In the genomic region with DNA sequence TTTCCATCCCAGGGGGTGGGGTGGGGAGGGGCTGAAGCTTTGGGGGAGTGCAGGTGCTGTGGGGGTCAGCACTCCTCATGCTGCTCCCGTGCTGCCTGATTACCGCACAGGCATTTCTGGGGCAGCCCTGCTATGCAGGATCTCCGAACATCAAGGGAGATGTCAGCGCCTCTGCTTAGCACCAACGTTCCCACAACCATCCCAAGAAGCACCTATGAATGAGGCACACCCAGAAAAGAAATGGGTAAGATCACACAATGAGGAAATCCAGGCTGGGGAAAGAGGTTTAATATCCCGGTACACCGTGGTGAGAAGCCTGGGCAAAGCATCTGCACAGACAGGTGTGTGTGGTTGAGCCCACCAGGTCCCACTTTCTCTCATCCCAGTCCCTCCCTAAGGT, we compare ENCODE assay signal across 18 cellular contexts. TPM values are rescaled to one million over a fixed set of nuclear protein-coding genes. Genes with fewer than 3 reads are reported as not detected.
DNase-seq lines count a peak whose midpoint lies in the region; ATAC-seq and TF ChIP-seq lines count a peak whose summit lies in the region.
"Had no signal": no experiment of that assay in that cellular context is flagged by ENCODE, and none has a peak within 500 bp of the region (broad histone marks: within the 10 kb centered on the region; RNA-seq: fewer than 3 reads in every experiment).

No MANE protein-coding gene starts in this region.

- no peak overlapping the region for H3K27ac ChIP-seq in DND-41 (ENCODE audit: low read length)
- peak overlapping the region; percentile 24 for H3K27ac ChIP-seq in caudate nucleus (ENCODE audit: low read depth, low read length)
- H3K27ac ChIP-seq in parathyroid adenoma = peak overlapping the region; percentile 97

- H3K27ac Mint-ChIP-seq in mesothelial cell of epicardium = no peak overlapping the region
- H3K27ac Mint-ChIP-seq: CD4-positive, alpha-beta T cell; GM23338; IgD-negative memory B cell had no signal

- H3K4me2 ChIP-seq in DND-41 (ENCODE audit: insufficient read depth, low read length) (no peak overlapping the region), parathyroid adenoma (ENCODE audit: low read length) (no peak overlapping the region)
- H3K4me2 ChIP-seq: GM23338 had no signal

- no peaks in the 10 kb centered on the region for H3K27me3 Mint-ChIP-seq in mesothelial cell of epicardium (ENCODE audit: low read depth)
- H3K27me3 Mint-ChIP-seq: CD4-positive, alpha-beta T cell; IgD-negative memory B cell had no signal

- H3K27me3 ChIP-seq in DND-41 (ENCODE audit: insufficient read depth, low read length, poor library complexity) (no peaks in the 10 kb centered on the region), parathyroid adenoma (ENCODE audit: control insufficient read depth, insufficient read depth, low read length) (no peaks in the 10 kb centered on the region)
- H3K27me3 ChIP-seq: BE2C had no signal

- no peak overlapping the region for H3K4me3 ChIP-seq in DND-41 (ENCODE audit: low read depth in 1 of 2, low read length in 2 of 2)
- H3K4me3 ChIP-seq in parathyroid adenoma (ENCODE audit: low read depth, low read length) = no peak overlapping the region
- H3K4me3 ChIP-seq: GM23338 had no signal

- 0 out of 3 replicates have a peak, but pooled peaks have one; percentile 5 for ATAC-seq in DND-41 (ENCODE audit: insufficient read depth, low read depth)
- ATAC-seq: GM23338, HepG2 had no signal

- peaks cover 17% of the 10 kb centered on the region for H3K4me1 Mint-ChIP-seq in mesothelial cell of epicardium

- H4K20me1 ChIP-seq in DND-41 (ENCODE audit: insufficient read depth, low read length) = no peaks in the 10 kb centered on the region; the same call in 1 of the 2 replicates

- DNase-seq in DND-41 (no peak), caudate nucleus (lab: John Stamatoyannopoulos, UW) (no peak), medulla oblongata (ENCODE audit: extremely low spot score) (no peak), mesothelial cell of epicardium (ENCODE audit: low spot score in 2 of 2, unreplicated experiment in 2 of 2) (no peak)
- DNase-seq in activated CD4-positive, alpha-beta T cell treated with anti-CD3 and anti-CD28 coated beads for 48 hours = no peak
- DNase-seq: ACHN; BE2C; C1 segment of cervical spinal cord; Caco-2; CD4-positive, alpha-beta T cell; DMS79; GF-D8; H9 had no signal

- no peak overlapping the region for H3K4me3 Mint-ChIP-seq in mesothelial cell of epicardium
- H3K4me3 Mint-ChIP-seq: CD4-positive, alpha-beta T cell; GM23338; H9 had no signal

- no peak overlapping the region for H3K9ac ChIP-seq in DND-41 (ENCODE audit: low read depth, low read length)
- peak overlapping the region; percentile 35 for H3K9ac ChIP-seq in parathyroid adenoma

- no peaks in the 10 kb centered on the region for H3K9me3 Mint-ChIP-seq in mesothelial cell of epicardium
- H3K9me3 Mint-ChIP-seq: CD4-positive, alpha-beta T cell; GM23338; H9; IgD-negative memory B cell had no signal

- H2AFZ ChIP-seq in DND-41 (ENCODE audit: low read depth, low read length) (no peak overlapping the region), parathyroid adenoma (no peak overlapping the region)
- H2AFZ ChIP-seq: GM23338 had no signal

- H3K4me1 ChIP-seq in DND-41 (ENCODE audit: insufficient read depth, low read length) (no peaks in the 10 kb centered on the region), parathyroid adenoma (peaks cover 91% of the 10 kb centered on the region)
- H3K4me1 ChIP-seq: BE2C, Caco-2 had no signal

- H3K36me3 Mint-ChIP-seq in mesothelial cell of epicardium = peaks cover 34% of the 10 kb centered on the region

- no peak for TF ChIP-seq CTCF in DND-41 (IDR thresholded peaks at IDR 0.05; ENCODE audit: borderline replicate concordance, extremely low read depth, low read length, poor library complexity, severe bottlenecking)
- no peak for TF ChIP-seq CTCF in parathyroid adenoma (IDR thresholded peaks at IDR 0.05)
- no peak for TF ChIP-seq CTCF in mesothelial cell of epicardium (IDR thresholded peaks at IDR 0.05; ENCODE audit: unreplicated experiment)

- H3K36me3 ChIP-seq in DND-41 (ENCODE audit: insufficient read depth, low read length) (peaks cover 51% of the 10 kb centered on the region), parathyroid adenoma (ENCODE audit: control insufficient read depth, insufficient read depth, low read length) (no peaks in the 10 kb centered on the region)

- H3K9me3 ChIP-seq in DND-41 (ENCODE audit: insufficient read depth, low read length, severe bottlenecking) (no peaks in the 10 kb centered on the region), parathyroid adenoma (ENCODE audit: control insufficient read depth, low read length) (no peaks in the 10 kb centered on the region)
- H3K9me3 ChIP-seq: BE2C, Caco-2 had no signal

- no peaks in the 10 kb centered on the region for H3K79me2 ChIP-seq in DND-41 (ENCODE audit: insufficient read depth, low read length)
- H3K79me2 ChIP-seq in parathyroid adenoma = peaks cover 5% of the 10 kb centered on the region

TF ChIP-seq in PFSK-1, 5 proteins besides CTCF, POLR2A, EP300 and RAD21:
- TF ChIP-seq TAF1 (IDR thresholded peaks at IDR 0.05; ENCODE audit: borderline replicate concordance, insufficient read depth, low read length) = no peak
- no peak for TF ChIP-seq FOXP2 (optimal IDR thresholded peaks at IDR 0.05; ENCODE audit: borderline replicate concordance, extremely low read depth, extremely low read length, insufficient read depth)
- no peak for TF ChIP-seq SIN3A (IDR thresholded peaks at IDR 0.05; ENCODE audit: borderline replicate concordance, insufficient read depth, low read length)
- TF ChIP-seq POLR2AphosphoS5 (IDR thresholded peaks at IDR 0.05; ENCODE audit: low read depth, low read length) = 0 out of 2 replicates have a peak, but pooled peaks have one; percentile 15
- TF ChIP-seq, protein P1, sequence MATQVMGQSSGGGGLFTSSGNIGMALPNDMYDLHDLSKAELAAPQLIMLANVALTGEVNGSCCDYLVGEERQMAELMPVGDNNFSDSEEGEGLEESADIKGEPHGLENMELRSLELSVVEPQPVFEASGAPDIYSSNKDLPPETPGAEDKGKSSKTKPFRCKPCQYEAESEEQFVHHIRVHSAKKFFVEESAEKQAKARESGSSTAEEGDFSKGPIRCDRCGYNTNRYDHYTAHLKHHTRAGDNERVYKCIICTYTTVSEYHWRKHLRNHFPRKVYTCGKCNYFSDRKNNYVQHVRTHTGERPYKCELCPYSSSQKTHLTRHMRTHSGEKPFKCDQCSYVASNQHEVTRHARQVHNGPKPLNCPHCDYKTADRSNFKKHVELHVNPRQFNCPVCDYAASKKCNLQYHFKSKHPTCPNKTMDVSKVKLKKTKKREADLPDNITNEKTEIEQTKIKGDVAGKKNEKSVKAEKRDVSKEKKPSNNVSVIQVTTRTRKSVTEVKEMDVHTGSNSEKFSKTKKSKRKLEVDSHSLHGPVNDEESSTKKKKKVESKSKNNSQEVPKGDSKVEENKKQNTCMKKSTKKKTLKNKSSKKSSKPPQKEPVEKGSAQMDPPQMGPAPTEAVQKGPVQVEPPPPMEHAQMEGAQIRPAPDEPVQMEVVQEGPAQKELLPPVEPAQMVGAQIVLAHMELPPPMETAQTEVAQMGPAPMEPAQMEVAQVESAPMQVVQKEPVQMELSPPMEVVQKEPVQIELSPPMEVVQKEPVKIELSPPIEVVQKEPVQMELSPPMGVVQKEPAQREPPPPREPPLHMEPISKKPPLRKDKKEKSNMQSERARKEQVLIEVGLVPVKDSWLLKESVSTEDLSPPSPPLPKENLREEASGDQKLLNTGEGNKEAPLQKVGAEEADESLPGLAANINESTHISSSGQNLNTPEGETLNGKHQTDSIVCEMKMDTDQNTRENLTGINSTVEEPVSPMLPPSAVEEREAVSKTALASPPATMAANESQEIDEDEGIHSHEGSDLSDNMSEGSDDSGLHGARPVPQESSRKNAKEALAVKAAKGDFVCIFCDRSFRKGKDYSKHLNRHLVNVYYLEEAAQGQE (IDR thresholded peaks at IDR 0.05; ENCODE audit: insufficient read depth in 1 of 2, low read depth in 2 of 2, low read length in 2 of 2) = no peak

RNA-seq across cellular contexts. Expression of a gene that starts 17.5 kb away (rescaled TPM):
- polyA plus RNA-seq in PFSK-1 (2012; ENCODE audit: insufficient read length, low read depth) = 11.3 TPM
- total RNA-seq in mesothelial cell of epicardium = 25.0 to 27.5 TPM (median 26.4 TPM) in 3 replicates

RNA-seq across cellular contexts. Expression of a gene that starts 54.1 kb away (rescaled TPM):
- 132 TPM for polyA plus RNA-seq in PFSK-1 (2012; ENCODE audit: insufficient read length, low read depth)
- total RNA-seq in mesothelial cell of epicardium = 95.5 to 100 TPM (median 97.4 TPM) in 3 replicates

RNA-seq across cellular contexts. Expression of a gene that starts 54.4 kb away (rescaled TPM):
- 54.1 TPM for polyA plus RNA-seq in PFSK-1 (2012; ENCODE audit: insufficient read length, low read depth)
- 79.4 to 85.5 TPM (median 83.2 TPM) in 3 replicates for total RNA-seq in mesothelial cell of epicardium
